ENCODE assay signal across 22 cellular contexts in genomic region chrX:65751511-65751910, GRCh38.
DNase-seq lines count a peak whose midpoint lies in the region; ATAC-seq, FAIRE-seq and TF ChIP-seq lines count a peak whose summit lies in the region.
"Had no signal": no experiment of that assay in that cellular context is flagged by ENCODE, and none has a peak within 500 bp of the region (broad histone marks: within the 10 kb centered on the region; RNA-seq: fewer than 3 reads in every experiment).

No MANE protein-coding gene starts in this region.

- no peak overlapping the region for H3K4me3 ChIP-seq in A549
- H3K4me3 ChIP-seq in MM.1S (ENCODE audit: low read length): peak overlapping the region; percentile 3; the same call in 1 of the 2 replicates
- H3K4me3 ChIP-seq in kidney (ENCODE audit: low read length in 2 of 2): no peak overlapping the region
- H3K4me3 ChIP-seq: hepatocyte, prostate gland, SK-N-MC, skin epidermis had no signal

- FAIRE-seq in A549 (lab: Jason Lieb, UNC): peak; percentile 49
- no peak for FAIRE-seq in kidney (lab: Jason Lieb, UNC)

- TF ChIP-seq CTCF in A549 (IDR thresholded peaks at IDR 0.05) (no peak), MM.1S (IDR thresholded peaks at IDR 0.05; ENCODE audit: low read length) (no peak), kidney (IDR thresholded peaks at IDR 0.05; ENCODE audit: borderline replicate concordance, extremely low read depth, insufficient read depth) (no peak)

- H3K4me1 ChIP-seq in A549: no peaks in the 10 kb centered on the region
- H3K4me1 ChIP-seq in MM.1S (ENCODE audit: low read length): peaks cover 44% of the 10 kb centered on the region
- H3K4me1 ChIP-seq in kidney (ENCODE audit: control insufficient read depth in 1 of 2, insufficient read depth in 1 of 2, low read depth in 1 of 2, low read length in 2 of 2): no peaks in the 10 kb centered on the region
- H3K4me1 ChIP-seq: prostate gland had no signal

- peak; percentile 30 to 62 for DNase-seq in NOMO-1 (lab: John Stamatoyannopoulos, UW; ENCODE audit: unreplicated experiment in 2 of 2)
- no peak for DNase-seq in NOMO-1 treated with dmso at 0.1 percent for 144 hours (lab: John Stamatoyannopoulos, UW; ENCODE audit: unreplicated experiment)
- no peak for DNase-seq in A549 (ENCODE audit: low read depth in 1 of 2, low spot score in 1 of 2)
- DNase-seq in MM.1S: no peak
- DNase-seq in central memory CD8-positive, alpha-beta T cell (ENCODE audit: low spot score in 2 of 2): no peak
- no peak for DNase-seq in kidney
- no peak for DNase-seq in NCI-H526 treated with DMSO at 0.1 percent for 48 hours (lab: John Stamatoyannopoulos, UW)
- DNase-seq: 8988T; activated effector memory CD4-positive, alpha-beta T cell treated with Interleukin-2 at 50 U/mL for 16 hours; C1 segment of cervical spinal cord; mesendoderm; NCI-H1436 treated with DMSO at 0.1 percent for 48 hours; NCI-H2171 treated with DMSO at 0.1 percent for 48 hours; NCI-H748 treated with DMSO at 0.1 percent for 48 hours; stimulated activated CD4-positive, alpha-beta T cell treated with anti-CD3 and anti-CD28 coated beads, Interleukin-2, amount 100 ng/mL, for 48 hours had no signal

- ATAC-seq in A549: no peak
- ATAC-seq in central memory CD8-positive, alpha-beta T cell (replicated peaks; ENCODE audit: extremely low read depth, poor library complexity, severe bottlenecking): no peak
- ATAC-seq in activated CD4-positive, CD25-positive, alpha-beta regulatory T cell treated with anti-CD3 and anti-CD28 coated beads, Interleukin-2, amount 50 U/mL, for 24 hours: no peak
- ATAC-seq: Panc1 had no signal

- no peaks in the 10 kb centered on the region for H3K9me3 Mint-ChIP-seq in central memory CD8-positive, alpha-beta T cell

- H3K36me3 ChIP-seq in MM.1S (replicated peaks; ENCODE audit: insufficient read depth, low read length): no peaks in the 10 kb centered on the region
- H3K36me3 ChIP-seq in kidney (ENCODE audit: control insufficient read depth in 1 of 2, insufficient read depth in 2 of 2, low read length in 2 of 2): no peaks in the 10 kb centered on the region
- H3K36me3 ChIP-seq: prostate gland had no signal

- H3K4me3 Mint-ChIP-seq in central memory CD8-positive, alpha-beta T cell: peak overlapping the region; percentile 50
- H3K4me3 Mint-ChIP-seq: neural crest cell had no signal

- H3K27me3 Mint-ChIP-seq in central memory CD8-positive, alpha-beta T cell: no peaks in the 10 kb centered on the region

- H3K27me3 ChIP-seq in MM.1S (replicated peaks; ENCODE audit: insufficient read depth, low read length): no peaks in the 10 kb centered on the region
- H3K27me3 ChIP-seq: hepatocyte had no signal

- TF ChIP-seq POLR2A in A549 (IDR thresholded peaks at IDR 0.05; ENCODE audit: low read length): no peak

- no peak overlapping the region for H3K4me2 ChIP-seq in A549
- H3K4me2 ChIP-seq in MM.1S (ENCODE audit: low read depth, low read length): peak overlapping the region; percentile 67
- H3K4me2 ChIP-seq: hepatocyte had no signal

- no peak for TF ChIP-seq RAD21 in A549 (conservative IDR thresholded peaks at IDR 0.05 in 1 of 2, IDR thresholded peaks at IDR 0.05 in 1 of 2)

- no peaks in the 10 kb centered on the region for H3K79me2 ChIP-seq in MM.1S (ENCODE audit: low read length)
- H3K79me2 ChIP-seq: hepatocyte had no signal

- CTCF ChIA-PET in A549 (lab: Yijun Ruan, JAX): no interaction called here

- peaks cover 48% of the 10 kb centered on the region for H3K4me1 Mint-ChIP-seq in central memory CD8-positive, alpha-beta T cell
- H3K4me1 Mint-ChIP-seq: neural crest cell had no signal

- H3K36me3 Mint-ChIP-seq in central memory CD8-positive, alpha-beta T cell (ENCODE audit: insufficient read depth): peaks cover 12% of the 10 kb centered on the region

- H3K9me3 ChIP-seq in A549 (no peaks in the 10 kb centered on the region), MM.1S (replicated peaks; ENCODE audit: insufficient read depth, low read length) (no peaks in the 10 kb centered on the region), kidney (ENCODE audit: control insufficient read depth in 1 of 2, low read length in 2 of 2) (no peaks in the 10 kb centered on the region)
- H3K9me3 ChIP-seq: prostate gland had no signal

- peaks cover 25% of the 10 kb centered on the region for H3F3A ChIP-seq in MM.1S (ENCODE audit: insufficient read depth, low read length)

- H3K27ac ChIP-seq in A549: no peak overlapping the region
- peak overlapping the region; percentile 85 for H3K27ac ChIP-seq in MM.1S (ENCODE audit: low read length)
- no peak overlapping the region for H3K27ac ChIP-seq in kidney (ENCODE audit: low read depth in 2 of 2, low read length in 2 of 2)
- H3K27ac ChIP-seq: hepatocyte, prostate gland, SK-N-MC had no signal

- H3K9ac ChIP-seq in MM.1S (ENCODE audit: low read length): peak overlapping the region; percentile 39; the same call in 1 of the 2 replicates
- no peak overlapping the region for H3K9ac ChIP-seq in kidney (ENCODE audit: low read length in 2 of 2)

- no peaks in the 10 kb centered on the region for H3K9me2 ChIP-seq in MM.1S (replicated peaks; ENCODE audit: insufficient read depth, low read length)

- no peaks in the 10 kb centered on the region for H4K20me1 ChIP-seq in MM.1S (ENCODE audit: insufficient read depth, low read length)

- H3K27ac Mint-ChIP-seq in central memory CD8-positive, alpha-beta T cell (ENCODE audit: low read depth): peak overlapping the region; percentile 83

- WGBS in A549 (ENCODE audit: missing lambda C conversion rate): 54% methylated on average over 2 of the region's 2 CpGs

- intact Hi-C loops in kidney (cut with DNase I): no loop called here

- H2AFZ ChIP-seq in MM.1S (ENCODE audit: low read length): 0 out of 2 replicates have a peak overlapping the region, but pooled peaks have one; percentile 0
- H2AFZ ChIP-seq: hepatocyte had no signal

- POLR2A ChIA-PET in A549 (lab: Yijun Ruan, JAX): no interaction called here

- no peak for TF ChIP-seq EP300 in A549 (IDR thresholded peaks at IDR 0.05)

TF ChIP-seq in A549, 52 proteins besides CTCF, POLR2A, EP300 and RAD21:
- TF ChIP-seq, protein P1, sequence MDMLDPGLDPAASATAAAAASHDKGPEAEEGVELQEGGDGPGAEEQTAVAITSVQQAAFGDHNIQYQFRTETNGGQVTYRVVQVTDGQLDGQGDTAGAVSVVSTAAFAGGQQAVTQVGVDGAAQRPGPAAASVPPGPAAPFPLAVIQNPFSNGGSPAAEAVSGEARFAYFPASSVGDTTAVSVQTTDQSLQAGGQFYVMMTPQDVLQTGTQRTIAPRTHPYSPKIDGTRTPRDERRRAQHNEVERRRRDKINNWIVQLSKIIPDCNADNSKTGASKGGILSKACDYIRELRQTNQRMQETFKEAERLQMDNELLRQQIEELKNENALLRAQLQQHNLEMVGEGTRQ (IDR thresholded peaks at IDR 0.05): no peak
- TF ChIP-seq FOSL2 (IDR thresholded peaks at IDR 0.05): no peak
- TF ChIP-seq FOSL2 (CRISPR knock-in tag; IDR thresholded peaks at IDR 0.05): no peak
- TF ChIP-seq RARB (CRISPR knock-in tag; IDR thresholded peaks at IDR 0.05): no peak
- TF ChIP-seq NR3C1 (IDR thresholded peaks at IDR 0.05): no peak
- no peak for TF ChIP-seq ATOH8 (CRISPR knock-in tag; IDR thresholded peaks at IDR 0.05; ENCODE audit: low read depth)
- no peak for TF ChIP-seq ZC3H11A (IDR thresholded peaks at IDR 0.05)
- TF ChIP-seq RCOR1 (IDR thresholded peaks at IDR 0.05; ENCODE audit: low read depth, low read length): no peak
- TF ChIP-seq NFE2L2 (conservative IDR thresholded peaks at IDR 0.05; ENCODE audit: low read length): no peak
- no peak for TF ChIP-seq ZFP36 (IDR thresholded peaks at IDR 0.05; ENCODE audit: borderline replicate concordance, partially characterized antibody)
- TF ChIP-seq BCL3 (IDR thresholded peaks at IDR 0.05): no peak
TF ChIP-seq in A549: peak in this region for 0.

Comparison
In these comparisons a context has a peak if more than half of its experiments do, and no peak if none do; other contexts are left out.
1. DNase-seq: peak in NOMO-1 (2 of 2); none in NOMO-1 treated with dmso at 0.1 percent for 144 hours (single experiment), A549 (0 of 2), MM.1S (single experiment), central memory CD8-positive, alpha-beta T cell (0 of 2), kidney (single experiment) and NCI-H526 treated with DMSO at 0.1 percent for 48 hours (single experiment).